ENCODE assay signal across 1 cellular context in the genomic region with DNA sequence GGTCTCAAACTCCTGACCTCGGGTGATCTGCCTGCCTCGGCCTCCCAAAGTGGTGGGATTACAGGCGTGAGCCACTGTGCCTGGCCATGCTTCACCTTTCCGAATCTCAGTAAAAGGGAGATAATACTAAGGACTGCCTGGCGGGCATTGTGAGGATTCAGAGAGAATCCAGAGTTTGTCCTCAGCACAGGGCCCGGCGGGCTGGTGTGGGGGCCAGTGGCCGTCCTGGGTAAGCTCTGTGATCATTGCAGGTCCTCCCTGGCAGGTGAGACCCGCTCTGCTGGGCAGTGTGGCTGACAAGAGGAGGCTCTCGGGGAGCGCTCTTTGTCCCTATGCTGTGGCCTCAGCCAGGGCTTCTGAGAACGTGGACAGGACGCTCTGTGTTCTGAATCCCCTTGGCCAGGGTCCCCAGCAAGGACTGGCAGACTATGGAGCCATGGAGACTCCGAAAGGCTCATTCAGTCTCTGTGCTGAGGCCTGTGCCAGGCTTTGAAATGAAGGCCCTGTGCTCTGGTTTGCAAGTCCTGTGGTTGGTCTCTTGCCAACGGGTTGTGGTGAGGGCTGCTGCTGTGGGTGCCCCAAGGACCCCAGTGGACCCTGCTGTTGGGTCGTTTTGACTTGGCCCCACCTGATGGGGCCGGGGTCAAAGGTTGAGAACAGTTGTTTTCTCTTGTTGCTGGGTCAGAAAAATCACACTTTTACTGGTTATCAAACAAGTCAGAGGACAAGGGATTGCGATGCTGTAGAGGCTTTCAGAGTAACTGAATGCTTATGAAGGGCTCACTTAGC.
TF ChIP-seq lines count a peak whose summit lies in the region.

No MANE protein-coding gene starts in this region.

TF ChIP-seq in HepG2, 621 proteins besides CTCF, POLR2A, EP300 and RAD21 (continued from another document):
- TF ChIP-seq, protein P1, sequence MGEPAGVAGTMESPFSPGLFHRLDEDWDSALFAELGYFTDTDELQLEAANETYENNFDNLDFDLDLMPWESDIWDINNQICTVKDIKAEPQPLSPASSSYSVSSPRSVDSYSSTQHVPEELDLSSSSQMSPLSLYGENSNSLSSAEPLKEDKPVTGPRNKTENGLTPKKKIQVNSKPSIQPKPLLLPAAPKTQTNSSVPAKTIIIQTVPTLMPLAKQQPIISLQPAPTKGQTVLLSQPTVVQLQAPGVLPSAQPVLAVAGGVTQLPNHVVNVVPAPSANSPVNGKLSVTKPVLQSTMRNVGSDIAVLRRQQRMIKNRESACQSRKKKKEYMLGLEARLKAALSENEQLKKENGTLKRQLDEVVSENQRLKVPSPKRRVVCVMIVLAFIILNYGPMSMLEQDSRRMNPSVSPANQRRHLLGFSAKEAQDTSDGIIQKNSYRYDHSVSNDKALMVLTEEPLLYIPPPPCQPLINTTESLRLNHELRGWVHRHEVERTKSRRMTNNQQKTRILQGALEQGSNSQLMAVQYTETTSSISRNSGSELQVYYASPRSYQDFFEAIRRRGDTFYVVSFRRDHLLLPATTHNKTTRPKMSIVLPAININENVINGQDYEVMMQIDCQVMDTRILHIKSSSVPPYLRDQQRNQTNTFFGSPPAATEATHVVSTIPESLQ (CRISPR knock-in tag; conservative IDR thresholded peaks at IDR 0.05), result no peak
- TF ChIP-seq, protein P2, sequence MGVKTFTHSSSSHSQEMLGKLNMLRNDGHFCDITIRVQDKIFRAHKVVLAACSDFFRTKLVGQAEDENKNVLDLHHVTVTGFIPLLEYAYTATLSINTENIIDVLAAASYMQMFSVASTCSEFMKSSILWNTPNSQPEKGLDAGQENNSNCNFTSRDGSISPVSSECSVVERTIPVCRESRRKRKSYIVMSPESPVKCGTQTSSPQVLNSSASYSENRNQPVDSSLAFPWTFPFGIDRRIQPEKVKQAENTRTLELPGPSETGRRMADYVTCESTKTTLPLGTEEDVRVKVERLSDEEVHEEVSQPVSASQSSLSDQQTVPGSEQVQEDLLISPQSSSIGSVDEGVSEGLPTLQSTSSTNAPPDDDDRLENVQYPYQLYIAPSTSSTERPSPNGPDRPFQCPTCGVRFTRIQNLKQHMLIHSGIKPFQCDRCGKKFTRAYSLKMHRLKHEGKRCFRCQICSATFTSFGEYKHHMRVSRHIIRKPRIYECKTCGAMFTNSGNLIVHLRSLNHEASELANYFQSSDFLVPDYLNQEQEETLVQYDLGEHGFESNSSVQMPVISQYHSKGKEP (CRISPR knock-in tag; IDR thresholded peaks at IDR 0.05), result no peak
- TF ChIP-seq ATF7 (IDR thresholded peaks at IDR 0.05) (no peak), ATF7 (CRISPR knock-in tag; IDR thresholded peaks at IDR 0.05) (no peak), ZNF292 (CRISPR knock-in tag; IDR thresholded peaks at IDR 0.05; ENCODE audit: borderline replicate concordance, low read depth) (0 out of 2 replicates have a peak, but pooled peaks have one; percentile 22), HNF4A (CRISPR knock-in tag; IDR thresholded peaks at IDR 0.05) (peak; percentile 54), SYNCRIP (IDR thresholded peaks at IDR 0.05; ENCODE audit: insufficient read depth, low read depth, low read length) (no peak), NFATC3 (CRISPR knock-in tag; IDR thresholded peaks at IDR 0.05) (no peak), RBM39 (IDR thresholded peaks at IDR 0.05; ENCODE audit: low read depth, low read length, poor library complexity, severe bottlenecking) (no peak), MAFF (IDR thresholded peaks at IDR 0.05; ENCODE audit: low read depth, low read length) (no peak), MAFG (CRISPR knock-in tag; IDR thresholded peaks at IDR 0.05) (no peak), SIX4 (CRISPR knock-in tag; IDR thresholded peaks at IDR 0.05) (no peak), ZNF598 (CRISPR knock-in tag; IDR thresholded peaks at IDR 0.05; ENCODE audit: borderline replicate concordance) (0 out of 2 replicates have a peak, but pooled peaks have one; percentile 40), MAFK (conservative IDR thresholded peaks at IDR 0.05 in 1 of 2, IDR thresholded peaks at IDR 0.05 in 1 of 2; ENCODE audit: low read length in 2 of 2) (no peak), ZNF432 (CRISPR knock-in tag; IDR thresholded peaks at IDR 0.05; ENCODE audit: borderline replicate concordance) (no peak), WIZ (CRISPR knock-in tag; IDR thresholded peaks at IDR 0.05) (no peak)
- TF ChIP-seq, protein P3, sequence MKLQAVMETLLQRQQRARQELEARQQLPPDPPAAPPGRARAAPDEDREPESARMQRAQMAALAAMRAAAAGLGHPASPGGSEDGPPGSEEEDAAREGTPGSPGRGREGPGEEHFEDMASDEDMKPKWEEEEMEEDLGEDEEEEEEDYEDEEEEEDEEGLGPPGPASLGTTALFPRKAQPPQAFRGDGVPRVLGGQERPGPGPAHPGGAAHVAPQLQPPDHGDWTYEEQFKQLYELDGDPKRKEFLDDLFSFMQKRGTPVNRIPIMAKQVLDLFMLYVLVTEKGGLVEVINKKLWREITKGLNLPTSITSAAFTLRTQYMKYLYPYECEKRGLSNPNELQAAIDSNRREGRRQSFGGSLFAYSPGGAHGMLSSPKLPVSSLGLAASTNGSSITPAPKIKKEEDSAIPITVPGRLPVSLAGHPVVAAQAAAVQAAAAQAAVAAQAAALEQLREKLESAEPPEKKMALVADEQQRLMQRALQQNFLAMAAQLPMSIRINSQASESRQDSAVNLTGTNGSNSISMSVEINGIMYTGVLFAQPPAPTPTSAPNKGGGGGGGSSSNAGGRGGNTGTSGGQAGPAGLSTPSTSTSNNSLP (IDR thresholded peaks at IDR 0.05; ENCODE audit: low read depth, low read length), result no peak
